In genomic region chr3:178443634-178444033, GRCh38 we compare ENCODE assay signal across 14 cellular contexts.
DNase-seq lines count a peak whose midpoint lies in the region; ATAC-seq, FAIRE-seq and TF ChIP-seq lines count a peak whose summit lies in the region.
"Had no signal": no experiment of that assay in that cellular context is flagged by ENCODE, and none has a peak within 500 bp of the region (broad histone marks: within the 10 kb centered on the region; RNA-seq: fewer than 3 reads in every experiment).

No MANE protein-coding gene starts in this region.

- H3K36me3 ChIP-seq in right atrium auricular region (no peaks in the 10 kb centered on the region), OCI-LY3 (replicated peaks; ENCODE audit: low read depth, low read length) (no peaks in the 10 kb centered on the region), mucosa of descending colon (ENCODE audit: low read depth) (no peaks in the 10 kb centered on the region), neural progenitor cell (no peaks in the 10 kb centered on the region)

- H3K27ac ChIP-seq in right atrium auricular region, result no peak overlapping the region
- no peak overlapping the region for H3K27ac ChIP-seq in OCI-LY3 (ENCODE audit: low read length)
- no peak overlapping the region for H3K27ac ChIP-seq in dorsolateral prefrontal cortex
- H3K27ac ChIP-seq in neural progenitor cell, result no peak overlapping the region

- H3K27me3 ChIP-seq in right atrium auricular region, result no peaks in the 10 kb centered on the region
- no peaks in the 10 kb centered on the region for H3K27me3 ChIP-seq in OCI-LY3 (ENCODE audit: low read depth, low read length)
- H3K27me3 ChIP-seq in dorsolateral prefrontal cortex, result no peaks in the 10 kb centered on the region
- H3K27me3 ChIP-seq in neural progenitor cell, result no peaks in the 10 kb centered on the region

- H3K4me1 ChIP-seq in right atrium auricular region (no peaks in the 10 kb centered on the region), OCI-LY3 (ENCODE audit: low read length) (no peaks in the 10 kb centered on the region), mucosa of descending colon (ENCODE audit: low read depth) (no peaks in the 10 kb centered on the region), neural progenitor cell (peaks cover 9% of the 10 kb centered on the region)

- no peak overlapping the region for H3K27ac Mint-ChIP-seq in neural progenitor cell
- H3K27ac Mint-ChIP-seq: activated CD4-positive, alpha-beta T cell treated with anti-CD3 and anti-CD28 coated beads, Interleukin-2, amount 10 ng/mL, durations not matched to agents 7 days and 5 days; CD8-positive, alpha-beta T cell had no signal

- no peak overlapping the region for H2AFZ ChIP-seq in OCI-LY3 (ENCODE audit: low read depth, low read length)
- H2AFZ ChIP-seq in neural progenitor cell (replicated peaks), result no peak overlapping the region

- peaks cover 4% of the 10 kb centered on the region for H3K27me3 Mint-ChIP-seq in neural progenitor cell (ENCODE audit: insufficient read depth, low read depth)
- H3K27me3 Mint-ChIP-seq: activated CD4-positive, alpha-beta T cell treated with anti-CD3 and anti-CD28 coated beads, Interleukin-2, amount 10 ng/mL, durations not matched to agents 7 days and 5 days had no signal

- peaks cover 5% of the 10 kb centered on the region for H3F3A ChIP-seq in neural progenitor cell (ENCODE audit: low read depth)

- H3K4me1 Mint-ChIP-seq in neural progenitor cell, result peaks cover 7% of the 10 kb centered on the region
- H3K4me1 Mint-ChIP-seq: activated CD4-positive, alpha-beta T cell treated with anti-CD3 and anti-CD28 coated beads, Interleukin-2, amount 10 ng/mL, durations not matched to agents 7 days and 5 days; central memory CD8-positive, alpha-beta T cell had no signal

- H3K4me3 ChIP-seq in right atrium auricular region (no peak overlapping the region), OCI-LY3 (ENCODE audit: low read length) (no peak overlapping the region), dorsolateral prefrontal cortex (no peak overlapping the region), mucosa of descending colon (no peak overlapping the region), neural progenitor cell (no peak overlapping the region)

- no peaks in the 10 kb centered on the region for H3K9me3 ChIP-seq in right atrium auricular region
- no peaks in the 10 kb centered on the region for H3K9me3 ChIP-seq in OCI-LY3 (ENCODE audit: insufficient read depth, low read length)
- no peaks in the 10 kb centered on the region for H3K9me3 ChIP-seq in mucosa of descending colon
- H3K9me3 ChIP-seq in neural progenitor cell (ENCODE audit: low read depth), result no peaks in the 10 kb centered on the region

- H3K79me2 ChIP-seq in OCI-LY3 (ENCODE audit: low read length) (no peaks in the 10 kb centered on the region), neural progenitor cell (ENCODE audit: low read depth) (no peaks in the 10 kb centered on the region)

- no peak for FAIRE-seq in urothelium cell line (lab: Jason Lieb, UNC)
- FAIRE-seq: H1 had no signal

- intact Hi-C loops in left cardiac atrium (cut with DNase I) (loop anchor here (5.0 to 10.0 kb wide), 2 partner anchors 504 to 521 kb away; no protein-coding TSS in a partner anchor), dorsolateral prefrontal cortex (cut with DNase I) (no loop called here), mucosa of descending colon (cut with DNase I, micrococcal nuclease) (loop anchor here in 1 of 2 donors (10.0 kb wide), 1 partner anchor 521 kb away; no protein-coding TSS in a partner anchor)

- no peak for DNase-seq in left cardiac atrium
- DNase-seq in right atrium auricular region (ENCODE audit: low spot score), result no peak
- DNase-seq in dorsolateral prefrontal cortex, result no peak
- DNase-seq in mucosa of descending colon, result no peak
- no peak for DNase-seq in urothelium cell line (ENCODE audit: low spot score)
- no peak for DNase-seq in H4 (ENCODE audit: low spot score)
- no peak for DNase-seq in neural progenitor cell (ENCODE audit: low spot score)
- DNase-seq: activated CD4-positive, alpha-beta T cell treated with anti-CD3 and anti-CD28 coated beads, Interleukin-2, amount 10 ng/mL, durations not matched to agents 7 days and 5 days; activated effector memory CD4-positive, alpha-beta T cell treated with anti-CD3 and anti-CD28 coated beads, Interleukin-2, amount 50 U/mL, for 16 hours; CD8-positive, alpha-beta T cell; foreskin melanocyte had no signal

- H3K9ac ChIP-seq in OCI-LY3 (ENCODE audit: low read length) (no peak overlapping the region), neural progenitor cell (no peak overlapping the region)

- TF ChIP-seq CTCF in right atrium auricular region (IDR thresholded peaks at IDR 0.05) (peak in 1 of 2 donors; percentile 42), OCI-LY3 (IDR thresholded peaks at IDR 0.05; ENCODE audit: low read depth, low read length) (0 out of 2 replicates have a peak, but pooled peaks have one; percentile 17), dorsolateral prefrontal cortex (IDR thresholded peaks at IDR 0.05 in 54 of 56, conservative IDR thresholded peaks at IDR 0.05 in 2 of 56; ENCODE audit: low read depth in 1 of 56, partially characterized antibody in 56 of 56) (peak in 29 of 56 donors; percentile 11 to 49 (median 30)), mucosa of descending colon (IDR thresholded peaks at IDR 0.05) (no peak), neural progenitor cell (IDR thresholded peaks at IDR 0.05) (no peak)

- H3K9me3 Mint-ChIP-seq in neural progenitor cell, result no peaks in the 10 kb centered on the region
- H3K9me3 Mint-ChIP-seq: activated CD4-positive, alpha-beta T cell treated with anti-CD3 and anti-CD28 coated beads, Interleukin-2, amount 10 ng/mL, durations not matched to agents 7 days and 5 days; CD8-positive, alpha-beta T cell; central memory CD8-positive, alpha-beta T cell had no signal

- ATAC-seq in left cardiac atrium (peak; percentile 27 to 32), mucosa of descending colon (no peak)
- ATAC-seq: CD8-positive, alpha-beta T cell had no signal

- no peaks in the 10 kb centered on the region for H4K20me1 ChIP-seq in OCI-LY3 (ENCODE audit: insufficient read depth, low read length)
- H4K20me1 ChIP-seq in neural progenitor cell (ENCODE audit: low read depth), result no peaks in the 10 kb centered on the region

- H3K4me2 ChIP-seq in OCI-LY3 (ENCODE audit: low read length) (no peak overlapping the region), neural progenitor cell (no peak overlapping the region)

- no peak overlapping the region for H3K4me3 Mint-ChIP-seq in neural progenitor cell
- H3K4me3 Mint-ChIP-seq: activated CD4-positive, alpha-beta T cell treated with anti-CD3 and anti-CD28 coated beads, Interleukin-2, amount 10 ng/mL, durations not matched to agents 7 days and 5 days; CD8-positive, alpha-beta T cell; central memory CD8-positive, alpha-beta T cell had no signal

- no peaks in the 10 kb centered on the region for H3K36me3 Mint-ChIP-seq in neural progenitor cell
- H3K36me3 Mint-ChIP-seq: CD8-positive, alpha-beta T cell had no signal

Comparison
In these comparisons a context has a peak if more than half of its experiments do, and no peak if none do; other contexts are left out.
1. CTCF ChIP-seq: peak in OCI-LY3 (single experiment) and dorsolateral prefrontal cortex (29 of 56); none in mucosa of descending colon (single experiment) and neural progenitor cell (single experiment).
2. intact Hi-C loops: an anchor here in left cardiac atrium (5.0 to 10.0 kb wide); none called in dorsolateral prefrontal cortex.